In the genomic region with DNA sequence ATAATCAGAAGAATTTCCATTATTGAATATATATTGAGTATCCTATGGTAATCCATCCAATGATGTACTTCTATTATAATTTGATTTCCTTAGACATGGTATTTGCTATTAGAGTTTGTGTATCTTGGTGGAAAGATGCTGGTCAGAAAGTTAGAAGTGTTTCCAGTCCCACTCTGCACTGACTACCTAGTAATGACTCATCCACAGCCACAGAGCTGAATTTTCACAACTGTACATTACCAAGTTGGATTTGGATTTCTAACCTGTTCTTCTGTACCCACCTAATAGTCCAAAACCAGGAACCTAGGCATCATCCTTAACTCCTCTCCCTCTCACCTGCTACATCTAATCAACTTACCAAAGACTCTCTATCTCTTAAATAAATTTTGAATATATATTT, we compare ENCODE assay signal across 24 cellular contexts.
"Had no signal": no experiment of that assay in that cellular context is flagged by ENCODE, and none has a peak within 500 bp of the region (broad histone marks: within the 10 kb centered on the region; RNA-seq: fewer than 3 reads in every experiment).

No MANE protein-coding gene starts in this region.

- H3K27ac ChIP-seq: body of pancreas, Peyer's patch, RWPE1 had no signal

- ATAC-seq: activated CD8-positive, alpha-beta T cell treated with anti-CD3 and anti-CD28 coated beads for 36 hours; body of pancreas; PC-3; Right ventricle myocardium inferior had no signal

- H3K9me3 ChIP-seq: body of pancreas, Peyer's patch had no signal

- H3K4me1 ChIP-seq: body of pancreas, Peyer's patch had no signal

- H3K4me3 ChIP-seq: body of pancreas, Peyer's patch had no signal

- H3K27me3 ChIP-seq: body of pancreas, Peyer's patch had no signal

- DNase-seq: activated CD4-positive, alpha-beta T cell treated with anti-CD3 and anti-CD28 coated beads, Interleukin-2, amount 10 ng/mL, durations not matched to agents 24 days and 14 days; activated CD4-positive, alpha-beta T cell treated with anti-CD3 and anti-CD28 coated beads, Interleukin-2, amount 50 U/mL, for 4 hours; activated CD8-positive, alpha-beta T cell treated with anti-CD3 and anti-CD28 coated beads for 36 hours; activated gamma-delta T cell; activated naive CD4-positive, alpha-beta T cell treated with Interleukin-2 at 50 U/mL for 16 hours; activated naive CD8-positive, alpha-beta T cell treated with anti-CD3 and anti-CD28 coated beads, Interleukin-2, amount 10 ng/mL, durations not matched to agents 7 days and 5 days; activated T-cell treated with anti-CD3 and anti-CD28 coated beads, Interleukin-2, amount 50 U/mL, for 24 hours; body of pancreas; MV-4-11; NCI-H1092; NCI-H1436 treated with DMSO at 0.1 percent for 48 hours; NCI-H1694 treated with DMSO at 0.1 percent for 48 hours; NCI-H2029; NCI-H2171; NCI-H510A; NCI-H526; NCI-H748 treated with DMSO at 0.1 percent for 48 hours; NK-92 treated with Interleukin-12 subunit alpha and Interleukin-12 subunit beta, amount 100 ng/mL, for 24 hours; PC-3; Peyer's patch; SIG-M5; T1000 had no signal

- H3K36me3 ChIP-seq: Peyer's patch had no signal
